ENCODE assay signal across 12 cellular contexts in the genomic region with DNA sequence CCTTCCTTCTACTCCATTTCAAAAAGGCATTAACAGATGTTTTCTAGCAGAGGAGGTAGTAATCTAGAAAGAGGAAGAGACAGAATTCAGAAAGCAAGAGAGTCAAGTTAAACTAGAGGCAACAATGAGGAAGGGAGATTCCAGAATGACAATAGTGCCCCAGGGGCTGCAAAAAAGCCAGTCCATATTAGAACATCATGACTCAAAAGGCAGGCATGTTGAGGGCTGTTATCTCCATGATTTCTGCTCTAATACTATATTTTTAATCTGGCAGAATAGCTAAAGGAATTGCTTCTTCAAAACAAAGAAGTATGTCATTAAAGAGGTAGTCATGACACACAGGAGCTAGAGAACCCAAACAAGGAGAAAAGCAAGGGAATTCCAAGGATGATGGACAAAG.
DNase-seq lines count a peak whose midpoint lies in the region; ATAC-seq and TF ChIP-seq lines count a peak whose summit lies in the region.
"Had no signal": no experiment of that assay in that cellular context is flagged by ENCODE, and none has a peak within 500 bp of the region (broad histone marks: within the 10 kb centered on the region; RNA-seq: fewer than 3 reads in every experiment).

No MANE protein-coding gene starts in this region.

- POLR2A ChIA-PET in IMR-90 (lab: Charles Lee; ENCODE audit: unreplicated experiment), result no interaction called here

- ATAC-seq in GM21786 (IDR thresholded peaks at IDR 0.05; ENCODE audit: unreplicated experiment) (peak; percentile 82), IMR-90 (ENCODE audit: low read depth) (peak; percentile 21; the same call in 1 of the 2 replicates), HG03571 (IDR thresholded peaks at IDR 0.05; ENCODE audit: unreplicated experiment) (no peak)
- no peak for ATAC-seq in stimulated activated naive CD8-positive, alpha-beta T cell treated with anti-CD3 and anti-CD28 coated beads, Interleukin-15, Interleukin-2, amounts not matched to agents 100 U/mL and 50 U/mL, for 24 hours
- ATAC-seq: left cardiac atrium had no signal

- no peak overlapping the region for H3K4me3 ChIP-seq in IMR-90 (ENCODE audit: insufficient read depth, low read depth, low read length)
- H3K4me3 ChIP-seq: right atrium auricular region had no signal

- dilution Hi-C loops in IMR-90 (cut with HindIII; ENCODE audit: low sequenced_read_pairs, unreplicated experiment), result no loop called here

- no peaks in the 10 kb centered on the region for H3K4me1 Mint-ChIP-seq in activated naive CD4-positive, alpha-beta T cell treated with anti-CD3 and anti-CD28 coated beads for 36 hours (ENCODE audit: low read depth)

- H3K27ac ChIP-seq in IMR-90 (ENCODE audit: insufficient read depth, low read length), result no peak overlapping the region
- H3K27ac ChIP-seq: right atrium auricular region had no signal

- TF ChIP-seq CTCF in GM13976 (IDR thresholded peaks at IDR 0.05; ENCODE audit: borderline replicate concordance, control extremely low read depth, extremely low read depth, insufficient read depth, missing control alignments) (no peak), IMR-90 (conservative IDR thresholded peaks at IDR 0.05; ENCODE audit: low read depth, low read length) (no peak)

- no peaks in the 10 kb centered on the region for H3K36me3 Mint-ChIP-seq in activated naive CD4-positive, alpha-beta T cell treated with anti-CD3 and anti-CD28 coated beads for 36 hours (ENCODE audit: low read depth)

- peaks cover 12% of the 10 kb centered on the region for H3K4me1 ChIP-seq in IMR-90 (ENCODE audit: control insufficient read depth, insufficient read depth, low read length)
- H3K4me1 ChIP-seq: right atrium auricular region had no signal

- H3K9me3 Mint-ChIP-seq in activated naive CD4-positive, alpha-beta T cell treated with anti-CD3 and anti-CD28 coated beads for 36 hours, result peaks cover 3% of the 10 kb centered on the region

- DNase-seq in GM13976 (ENCODE audit: low spot score) (peak; percentile 11), IMR-90 (peak; percentile 77), germinal center (ENCODE audit: low spot score) (peak; percentile 23), iPS-NIHi7 (ENCODE audit: extremely low spot score) (no peak)
- no peak for DNase-seq in activated naive CD4-positive, alpha-beta T cell treated with anti-CD3 and anti-CD28 coated beads for 36 hours
- DNase-seq in stimulated activated naive CD8-positive, alpha-beta T cell treated with anti-CD3 and anti-CD28 coated beads, Interleukin-15, Interleukin-2, amounts not matched to agents 100 U/mL and 50 U/mL, for 24 hours, result no peak
- DNase-seq: effector CD4-positive, alpha-beta T cell; left cardiac atrium; NCI-H1105 treated with DMSO at 0.1 percent for 48 hours had no signal

- CTCF ChIA-PET in IMR-90 (lab: Yijun Ruan, JAX), result interaction anchor here (0.7 to 1.2 kb wide), 2 partner anchors 186 to 592 kb away, joined by 3 to 4 read pairs; no protein-coding TSS in a partner anchor
- CTCF ChIA-PET in activated naive CD4-positive, alpha-beta T cell treated with anti-CD3 and anti-CD28 coated beads for 36 hours (lab: Charles Lee), result no interaction called here

- H3K9me1 ChIP-seq in IMR-90 (ENCODE audit: insufficient read depth, low read length), result no peaks in the 10 kb centered on the region

- no peak overlapping the region for H2AK9ac ChIP-seq in IMR-90 (replicated peaks; ENCODE audit: low read depth, low read length, poor library complexity)

- H3K9ac ChIP-seq in IMR-90 (ENCODE audit: low read depth, low read length), result no peak overlapping the region

- H3K27me3 Mint-ChIP-seq in activated naive CD4-positive, alpha-beta T cell treated with anti-CD3 and anti-CD28 coated beads for 36 hours (ENCODE audit: low read depth), result no peaks in the 10 kb centered on the region

- peak overlapping the region; percentile 70 for H2BK5ac ChIP-seq in IMR-90 (ENCODE audit: low read depth, low read length, poor library complexity, severe bottlenecking)

- H3K27me3 ChIP-seq in IMR-90 (ENCODE audit: control insufficient read depth, insufficient read depth, low read length), result no peaks in the 10 kb centered on the region
- H3K27me3 ChIP-seq: right atrium auricular region had no signal

- H4K91ac ChIP-seq in IMR-90 (ENCODE audit: insufficient read depth, low read depth, low read length), result no peak overlapping the region

- no peak overlapping the region for H3K23ac ChIP-seq in IMR-90 (ENCODE audit: low read depth, low read length)

- H3K56ac ChIP-seq in IMR-90 (ENCODE audit: extremely low read depth, insufficient read depth, low read length), result no peak overlapping the region

- H3K4me3 Mint-ChIP-seq in activated naive CD4-positive, alpha-beta T cell treated with anti-CD3 and anti-CD28 coated beads for 36 hours, result no peak overlapping the region

- H2AK5ac ChIP-seq in IMR-90 (ENCODE audit: low read depth, low read length), result no peak overlapping the region; the same call in 1 of the 2 replicates

- H3K4ac ChIP-seq in IMR-90 (ENCODE audit: low read depth, low read length), result peak overlapping the region; percentile 6; the same call in 1 of the 2 replicates

- no peaks in the 10 kb centered on the region for H4K20me1 ChIP-seq in IMR-90 (ENCODE audit: insufficient read depth, low read length)

- no peaks in the 10 kb centered on the region for H3K36me3 ChIP-seq in IMR-90 (ENCODE audit: control insufficient read depth, insufficient read depth, low read length)
- H3K36me3 ChIP-seq: right atrium auricular region had no signal

- H2AFZ ChIP-seq in IMR-90 (replicated peaks; ENCODE audit: low read length, poor library complexity), result no peak overlapping the region

- 0 out of 2 replicates have a peak overlapping the region, but pooled peaks have one; percentile 43 for H3K14ac ChIP-seq in IMR-90 (replicated peaks; ENCODE audit: low read depth, low read length)

- H3K9me3 ChIP-seq in IMR-90 (ENCODE audit: control insufficient read depth, insufficient read depth, low read length), result no peaks in the 10 kb centered on the region
- H3K9me3 ChIP-seq: right atrium auricular region had no signal

- H4K8ac ChIP-seq in IMR-90 (ENCODE audit: low read depth in 2 of 2, low read length in 2 of 2), result peak overlapping the region in 1 of 2 experiments; percentile 32; a peak in 2 of 4 replicates

- peak overlapping the region; percentile 25; the same call in 1 of the 2 replicates for H2BK120ac ChIP-seq in IMR-90 (ENCODE audit: low read depth, low read length)

- intact Hi-C loops in IMR-90 (cut with micrococcal nuclease), result no loop called here
- intact Hi-C loops in activated naive CD4-positive, alpha-beta T cell treated with anti-CD3 and anti-CD28 coated beads for 36 hours (cut with micrococcal nuclease), result no loop called here

- no peak overlapping the region; the same call in 1 of the 2 replicates for H3K4me2 ChIP-seq in IMR-90 (ENCODE audit: low read depth, low read length)

- no peak overlapping the region; the same call in 1 of the 2 replicates for H4K5ac ChIP-seq in IMR-90 (ENCODE audit: low read depth, low read length)

- no peak for TF ChIP-seq POLR2A in IMR-90 (IDR thresholded peaks at IDR 0.05; ENCODE audit: low read depth, low read length)

- in situ Hi-C loops in GM13976 (cut with MboI; ENCODE audit: low sequenced_read_pairs, unreplicated experiment), result no loop called here
- in situ Hi-C loops in IMR-90 (cut with MboI; ENCODE audit: low sequenced_read_pairs), result no loop called here

- peak overlapping the region; percentile 32; the same call in 1 of the 2 replicates for H2BK20ac ChIP-seq in IMR-90 (ENCODE audit: low read depth, low read length)

- peaks cover 0 to 2% of the 10 kb centered on the region in 2 experiments; a peak in 1 of 4 replicates for H3K79me1 ChIP-seq in IMR-90 (ENCODE audit: low read depth in 1 of 2, low read length in 2 of 2)

- TF ChIP-seq RAD21 in IMR-90 (IDR thresholded peaks at IDR 0.05; ENCODE audit: low read length), result no peak

- no TSS peak for BruUV-seq in IMR-90 (replicated peaks; lab: Mats Ljungman, UMichigan)

- peak overlapping the region; percentile 60; the same call in 1 of the 3 replicates for H2BK15ac ChIP-seq in IMR-90 (ENCODE audit: low read depth, low read length)

- peak overlapping the region; percentile 64; the same call in 1 of the 2 replicates for H3K18ac ChIP-seq in IMR-90 (ENCODE audit: low read depth, low read length)

- H3K27ac Mint-ChIP-seq in activated naive CD4-positive, alpha-beta T cell treated with anti-CD3 and anti-CD28 coated beads for 36 hours, result no peak overlapping the region

TF ChIP-seq in IMR-90, 13 proteins besides CTCF, POLR2A, EP300 and RAD21 (continues in another document):
- TF ChIP-seq MAZ (IDR thresholded peaks at IDR 0.05; ENCODE audit: borderline replicate concordance, low read depth, low read length), result no peak
- TF ChIP-seq, protein P1, sequence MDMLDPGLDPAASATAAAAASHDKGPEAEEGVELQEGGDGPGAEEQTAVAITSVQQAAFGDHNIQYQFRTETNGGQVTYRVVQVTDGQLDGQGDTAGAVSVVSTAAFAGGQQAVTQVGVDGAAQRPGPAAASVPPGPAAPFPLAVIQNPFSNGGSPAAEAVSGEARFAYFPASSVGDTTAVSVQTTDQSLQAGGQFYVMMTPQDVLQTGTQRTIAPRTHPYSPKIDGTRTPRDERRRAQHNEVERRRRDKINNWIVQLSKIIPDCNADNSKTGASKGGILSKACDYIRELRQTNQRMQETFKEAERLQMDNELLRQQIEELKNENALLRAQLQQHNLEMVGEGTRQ (IDR thresholded peaks at IDR 0.05; ENCODE audit: low read depth, low read length), result no peak
- TF ChIP-seq CEBPB (IDR thresholded peaks at IDR 0.05; ENCODE audit: low read depth, low read length), result no peak
- no peak for TF ChIP-seq SMC3 (IDR thresholded peaks at IDR 0.05; ENCODE audit: low read depth, low read length)
- TF ChIP-seq FOS (IDR thresholded peaks at IDR 0.05; ENCODE audit: low read depth, low read length), result no peak
- no peak for TF ChIP-seq RFX5 (IDR thresholded peaks at IDR 0.05; ENCODE audit: low read depth, low read length)
- TF ChIP-seq, protein P2, sequence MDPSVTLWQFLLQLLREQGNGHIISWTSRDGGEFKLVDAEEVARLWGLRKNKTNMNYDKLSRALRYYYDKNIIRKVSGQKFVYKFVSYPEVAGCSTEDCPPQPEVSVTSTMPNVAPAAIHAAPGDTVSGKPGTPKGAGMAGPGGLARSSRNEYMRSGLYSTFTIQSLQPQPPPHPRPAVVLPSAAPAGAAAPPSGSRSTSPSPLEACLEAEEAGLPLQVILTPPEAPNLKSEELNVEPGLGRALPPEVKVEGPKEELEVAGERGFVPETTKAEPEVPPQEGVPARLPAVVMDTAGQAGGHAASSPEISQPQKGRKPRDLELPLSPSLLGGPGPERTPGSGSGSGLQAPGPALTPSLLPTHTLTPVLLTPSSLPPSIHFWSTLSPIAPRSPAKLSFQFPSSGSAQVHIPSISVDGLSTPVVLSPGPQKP (IDR thresholded peaks at IDR 0.05; ENCODE audit: borderline replicate concordance, low read depth, low read length), result no peak
- TF ChIP-seq MXI1 (IDR thresholded peaks at IDR 0.05; ENCODE audit: borderline replicate concordance, low read depth, low read length), result no peak
- TF ChIP-seq MAFK (IDR thresholded peaks at IDR 0.05; ENCODE audit: low read depth, low read length), result no peak
- no peak for TF ChIP-seq BHLHE40 (IDR thresholded peaks at IDR 0.05; ENCODE audit: low read depth, low read length)
- TF ChIP-seq CHD1 (IDR thresholded peaks at IDR 0.05; ENCODE audit: low read depth, low read length), result no peak
- no peak for TF ChIP-seq NFE2L2 (IDR thresholded peaks at IDR 0.05; ENCODE audit: low read depth, low read length)

Comparison
In these comparisons a context has a peak if more than half of its experiments do, and no peak if none do; other contexts are left out.
1. DNase-seq: peak in GM13976 (single experiment), IMR-90 (single experiment) and germinal center (single experiment); none in activated naive CD4-positive, alpha-beta T cell treated with anti-CD3 and anti-CD28 coated beads for 36 hours (single experiment), iPS-NIHi7 (single experiment) and stimulated activated naive CD8-positive, alpha-beta T cell treated with anti-CD3 and anti-CD28 coated beads, Interleukin-15, Interleukin-2, amounts not matched to agents 100 U/mL and 50 U/mL, for 24 hours (single experiment).
2. ATAC-seq: peak in GM21786 (single experiment) and IMR-90 (single experiment); none in HG03571 (single experiment) and stimulated activated naive CD8-positive, alpha-beta T cell treated with anti-CD3 and anti-CD28 coated beads, Interleukin-15, Interleukin-2, amounts not matched to agents 100 U/mL and 50 U/mL, for 24 hours (single experiment).